8 cellular contexts compared by ENCODE assay signal in the genomic region with DNA sequence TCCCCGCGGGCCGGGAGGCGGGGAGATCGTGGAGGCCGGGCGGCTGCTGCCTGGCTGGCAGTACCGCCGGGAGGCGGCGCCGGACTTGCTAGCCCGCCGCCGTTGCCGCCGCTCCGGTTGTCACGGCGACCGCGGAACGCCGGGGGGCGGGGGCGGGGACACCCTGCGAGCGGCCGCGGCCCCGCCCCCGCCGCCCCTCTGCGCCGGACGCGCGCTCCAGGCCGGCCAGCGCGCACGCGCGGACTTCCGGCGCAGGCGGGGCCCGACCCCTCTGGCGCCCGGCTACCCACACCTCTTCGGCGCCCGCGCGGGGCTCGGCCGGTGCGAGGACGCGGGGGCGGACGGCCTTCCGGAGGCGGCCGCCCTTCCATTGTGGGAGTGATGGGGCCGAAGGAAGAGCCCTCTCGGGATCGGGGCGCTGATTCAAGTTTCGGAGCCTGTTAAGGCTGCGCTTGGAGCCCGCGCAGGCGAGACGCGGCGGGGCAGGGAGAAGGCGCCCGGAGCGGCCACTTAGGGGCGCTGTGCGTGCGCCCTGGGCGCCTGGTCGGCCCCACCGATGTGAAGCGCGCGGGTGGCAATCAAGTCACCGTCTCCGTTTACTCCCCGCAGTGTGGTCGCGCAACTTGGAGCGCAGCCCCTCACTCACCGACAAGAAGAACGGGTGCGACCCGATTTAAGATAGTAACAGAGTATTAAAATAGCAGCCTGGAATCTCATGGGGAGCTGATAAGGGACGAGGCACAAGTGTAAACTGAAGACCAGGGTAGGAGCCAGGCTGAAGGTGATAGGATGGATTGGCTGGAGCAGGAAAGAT. TPM values are rescaled to one million over a fixed set of nuclear protein-coding genes. Genes with fewer than 3 reads are reported as not detected.
DNase-seq lines count a peak whose midpoint lies in the region; ATAC-seq and TF ChIP-seq lines count a peak whose summit lies in the region.

No MANE protein-coding gene starts in this region.

- H3K9me2 ChIP-seq in DOHH2 (replicated peaks; ENCODE audit: control insufficient read depth, low read length) = no peaks in the 10 kb centered on the region

- H4K20me1 ChIP-seq in DOHH2 (ENCODE audit: control insufficient read depth, insufficient read depth, low read depth, low read length) (no peaks in the 10 kb centered on the region; the same call in 1 of the 2 replicates), KMS-11 (ENCODE audit: insufficient read depth) (no peaks in the 10 kb centered on the region), fibroblast of lung (ENCODE audit: control insufficient read depth, extremely low read depth, insufficient read depth, low read length) (no peaks in the 10 kb centered on the region)

- TF ChIP-seq CTCF in DOHH2 (IDR thresholded peaks at IDR 0.05; ENCODE audit: low read depth, low read length, poor library complexity, severe bottlenecking) = peak; percentile 98
- peak; percentile 90 for TF ChIP-seq CTCF in KMS-11 (conservative IDR thresholded peaks at IDR 0.05; ENCODE audit: low read depth, low read length)
- TF ChIP-seq CTCF in Peyer's patch (IDR thresholded peaks at IDR 0.05) = peak; percentile 61 to 88 (median 80)
- TF ChIP-seq CTCF in fibroblast of lung (conservative IDR thresholded peaks at IDR 0.05 in 1 of 2, IDR thresholded peaks at IDR 0.05 in 1 of 2; ENCODE audit: low read depth in 1 of 2, low read length in 2 of 2) = peak; percentile 61 to 75
- peak; percentile 82 for TF ChIP-seq CTCF in natural killer cell (IDR thresholded peaks at IDR 0.05)

- peak; percentile 93 to 98 (median 95) for DNase-seq in Peyer's patch
- peak; percentile 85 for DNase-seq in activated T-helper 1 cell treated with anti-CD3 and anti-CD28 coated beads, Interleukin-12 subunit alpha, Interleukin-12 subunit beta, Interleukin-2, Interleukin-4 antibody, amounts not matched to agents 30 ng/mL and 10 ng/mL and 1 ng/mL, durations not matched to agents 14 hours and 24 hours and 36 hours (ENCODE audit: low spot score)
- peak; percentile 93 to 94 for DNase-seq in fibroblast of lung (ENCODE audit: low read depth in 2 of 2)
- DNase-seq in natural killer cell = peak; percentile 90
- DNase-seq in stimulated activated naive CD4-positive, alpha-beta T cell (lab: John Stamatoyannopoulos, UW) = peak; percentile 71 to 91 (median 80)

- H3K36me3 ChIP-seq in DOHH2 (ENCODE audit: control insufficient read depth, low read length) = no peaks in the 10 kb centered on the region
- H3K36me3 ChIP-seq in KMS-11 (ENCODE audit: insufficient read depth) = no peaks in the 10 kb centered on the region
- no peaks in the 10 kb centered on the region for H3K36me3 ChIP-seq in Peyer's patch
- H3K36me3 ChIP-seq in fibroblast of lung (ENCODE audit: control insufficient read depth, insufficient read depth, low read length) = no peaks in the 10 kb centered on the region

- H3K27me3 ChIP-seq in DOHH2 (ENCODE audit: control insufficient read depth, low read length) (no peaks in the 10 kb centered on the region), KMS-11 (ENCODE audit: insufficient read depth, low read depth) (no peaks in the 10 kb centered on the region), Peyer's patch (no peaks in the 10 kb centered on the region), fibroblast of lung (ENCODE audit: control insufficient read depth, insufficient read depth, low read length) (no peaks in the 10 kb centered on the region)

- H3K4me3 ChIP-seq in DOHH2 (ENCODE audit: low read length) (peak overlapping the region; percentile 74), KMS-11 (IDR thresholded peaks at IDR 0.05; ENCODE audit: insufficient read depth, low read depth, low read length) (no peak overlapping the region), Peyer's patch (peak overlapping the region; percentile 71 to 92 (median 78)), fibroblast of lung (replicated peaks in 1 of 4; ENCODE audit: control extremely low read depth in 1 of 4, insufficient read depth in 1 of 4, low read depth in 3 of 4, low read length in 4 of 4) (peak overlapping the region; percentile 62 to 70 (median 67))

- H2AFZ ChIP-seq in KMS-11 (ENCODE audit: low read depth) (peak overlapping the region; percentile 90; the same call in 1 of the 2 replicates), fibroblast of lung (ENCODE audit: low read length) (peak overlapping the region; percentile 90)

- ATAC-seq in GM21786 (IDR thresholded peaks at IDR 0.05; ENCODE audit: unreplicated experiment) (peak; percentile 77), natural killer cell (peak; percentile 77 to 94 (median 80))

- H3K9ac ChIP-seq in KMS-11 (peak overlapping the region; percentile 58; the same call in 1 of the 2 replicates), fibroblast of lung (ENCODE audit: insufficient read depth, low read length) (peak overlapping the region; percentile 70)

- peaks cover 30% of the 10 kb centered on the region for H3K4me1 Mint-ChIP-seq in activated T-helper 1 cell treated with anti-CD3 and anti-CD28 coated beads, Interleukin-12 subunit alpha, Interleukin-12 subunit beta, Interleukin-2, Interleukin-4 antibody, amounts not matched to agents 30 ng/mL and 10 ng/mL and 1 ng/mL, durations not matched to agents 14 hours and 24 hours and 36 hours (ENCODE audit: low read depth)
- peaks cover 40 to 42% of the 10 kb centered on the region in 2 donors for H3K4me1 Mint-ChIP-seq in natural killer cell

- H3K27ac ChIP-seq in DOHH2 (ENCODE audit: low read depth, low read length) = peak overlapping the region; percentile 66
- H3K27ac ChIP-seq in KMS-11 = peak overlapping the region; percentile 42; the same call in 1 of the 2 replicates
- H3K27ac ChIP-seq in Peyer's patch = peak overlapping the region; percentile 82 to 93 (median 92)
- H3K27ac ChIP-seq in fibroblast of lung (ENCODE audit: insufficient read depth, low read length) = peak overlapping the region; percentile 53

- H3K4me1 ChIP-seq in DOHH2 (ENCODE audit: control insufficient read depth, low read length) (peaks cover 36% of the 10 kb centered on the region), KMS-11 (ENCODE audit: low read depth, poor library complexity, severe bottlenecking) (peaks cover 32% of the 10 kb centered on the region), Peyer's patch (peaks cover 0 to 13% (median 5%) of the 10 kb centered on the region in 4 donors), fibroblast of lung (ENCODE audit: control insufficient read depth, extremely low read depth, insufficient read depth, low read length) (peaks cover 2% of the 10 kb centered on the region)

- H3K9me3 Mint-ChIP-seq in activated T-helper 1 cell treated with anti-CD3 and anti-CD28 coated beads, Interleukin-12 subunit alpha, Interleukin-12 subunit beta, Interleukin-2, Interleukin-4 antibody, amounts not matched to agents 30 ng/mL and 10 ng/mL and 1 ng/mL, durations not matched to agents 14 hours and 24 hours and 36 hours = no peaks in the 10 kb centered on the region
- no peaks in the 10 kb centered on the region for H3K9me3 Mint-ChIP-seq in natural killer cell

- H3K36me3 Mint-ChIP-seq in activated T-helper 1 cell treated with anti-CD3 and anti-CD28 coated beads, Interleukin-12 subunit alpha, Interleukin-12 subunit beta, Interleukin-2, Interleukin-4 antibody, amounts not matched to agents 30 ng/mL and 10 ng/mL and 1 ng/mL, durations not matched to agents 14 hours and 24 hours and 36 hours (ENCODE audit: low read depth) = no peaks in the 10 kb centered on the region
- H3K36me3 Mint-ChIP-seq in natural killer cell = no peaks in the 10 kb centered on the region

- peak overlapping the region; percentile 37 for H3K27ac Mint-ChIP-seq in activated T-helper 1 cell treated with anti-CD3 and anti-CD28 coated beads, Interleukin-12 subunit alpha, Interleukin-12 subunit beta, Interleukin-2, Interleukin-4 antibody, amounts not matched to agents 30 ng/mL and 10 ng/mL and 1 ng/mL, durations not matched to agents 14 hours and 24 hours and 36 hours
- peak overlapping the region; percentile 83 to 96 for H3K27ac Mint-ChIP-seq in natural killer cell

- peak overlapping the region; percentile 81 for H3K4me3 Mint-ChIP-seq in activated T-helper 1 cell treated with anti-CD3 and anti-CD28 coated beads, Interleukin-12 subunit alpha, Interleukin-12 subunit beta, Interleukin-2, Interleukin-4 antibody, amounts not matched to agents 30 ng/mL and 10 ng/mL and 1 ng/mL, durations not matched to agents 14 hours and 24 hours and 36 hours
- peak overlapping the region; percentile 93 for H3K4me3 Mint-ChIP-seq in natural killer cell

- H3K4me2 ChIP-seq in DOHH2 (ENCODE audit: low read length) (peak overlapping the region; percentile 66), KMS-11 (peak overlapping the region; percentile 94), fibroblast of lung (ENCODE audit: extremely low read depth, insufficient read depth, low read length) (peak overlapping the region; percentile 87)

- intact Hi-C loops in activated T-helper 1 cell treated with anti-CD3 and anti-CD28 coated beads, Interleukin-12 subunit alpha, Interleukin-12 subunit beta, Interleukin-2, Interleukin-4 antibody, amounts not matched to agents 30 ng/mL and 10 ng/mL and 1 ng/mL, durations not matched to agents 14 hours and 24 hours and 36 hours (cut with micrococcal nuclease) = loop anchor here (1.0 to 10.0 kb wide), 5 partner anchors 45 to 1357 kb away; partner anchors contain the start of gene EEPD1
- intact Hi-C loops in natural killer cell (cut with micrococcal nuclease) = loop anchor here (2.0 to 5.0 kb wide), 3 partner anchors 45 to 1910 kb away; partner anchors contain the start of genes BBS9 and EEPD1

- H3K27me3 Mint-ChIP-seq in activated T-helper 1 cell treated with anti-CD3 and anti-CD28 coated beads, Interleukin-12 subunit alpha, Interleukin-12 subunit beta, Interleukin-2, Interleukin-4 antibody, amounts not matched to agents 30 ng/mL and 10 ng/mL and 1 ng/mL, durations not matched to agents 14 hours and 24 hours and 36 hours (ENCODE audit: insufficient read depth) = peaks cover 13% of the 10 kb centered on the region
- peaks cover under 1 to 4% of the 10 kb centered on the region in 2 donors for H3K27me3 Mint-ChIP-seq in natural killer cell (ENCODE audit: low read depth in 2 of 2)

- peak; percentile 23 to 26 for TF ChIP-seq POLR2A in Peyer's patch (IDR thresholded peaks at IDR 0.05)

- H3K9me3 ChIP-seq in DOHH2 (ENCODE audit: control insufficient read depth, insufficient read depth, low read length) (no peaks in the 10 kb centered on the region), Peyer's patch (no peaks in the 10 kb centered on the region), fibroblast of lung (ENCODE audit: control insufficient read depth, insufficient read depth, low read depth, low read length) (no peaks in the 10 kb centered on the region)

- peaks cover 40% of the 10 kb centered on the region for H3K79me2 ChIP-seq in DOHH2 (ENCODE audit: control insufficient read depth, low read length)
- H3K79me2 ChIP-seq in KMS-11 (ENCODE audit: insufficient read depth, low read depth) = peaks cover 40% of the 10 kb centered on the region
- peaks cover 8% of the 10 kb centered on the region for H3K79me2 ChIP-seq in fibroblast of lung (ENCODE audit: control insufficient read depth, insufficient read depth, low read length)

- H3F3A ChIP-seq in DOHH2 (ENCODE audit: control insufficient read depth, insufficient read depth) = no peaks in the 10 kb centered on the region

RNA-seq across cellular contexts. Expression of gene DPY19L1, which starts 0.4 kb away (rescaled TPM):
- total RNA-seq in Peyer's patch = 1 to 10 TPM; 4.1 to 6.8 (median 5.1) TPM
- 12.0 and 14.3 TPM in 2 replicates for total RNA-seq in activated T-helper 1 cell treated with anti-CD3 and anti-CD28 coated beads, Interleukin-12 subunit alpha, Interleukin-12 subunit beta, Interleukin-2, Interleukin-4 antibody, amounts not matched to agents 30 ng/mL and 10 ng/mL and 1 ng/mL, durations not matched to agents 14 hours and 24 hours and 36 hours
- total RNA-seq in fibroblast of lung = 28.8 and 30.1 TPM in 2 replicates
- polyA plus RNA-seq in fibroblast of lung = 26.2 and 31.8 TPM in 2 replicates
- 13.8 and 16.2 TPM in 2 replicates for polyA plus RNA-seq in fibroblast of lung (2012)
- 3.9 and 4.6 TPM in 2 replicates for polyA minus RNA-seq in fibroblast of lung (ENCODE audit: low replicate concordance)
- total RNA-seq in natural killer cell = 10 to 100 TPM; 13.9 to 25.1 (median 21.7) TPM
